Comparison of ENCODE assay signal across 29 cellular contexts in the genomic region with DNA sequence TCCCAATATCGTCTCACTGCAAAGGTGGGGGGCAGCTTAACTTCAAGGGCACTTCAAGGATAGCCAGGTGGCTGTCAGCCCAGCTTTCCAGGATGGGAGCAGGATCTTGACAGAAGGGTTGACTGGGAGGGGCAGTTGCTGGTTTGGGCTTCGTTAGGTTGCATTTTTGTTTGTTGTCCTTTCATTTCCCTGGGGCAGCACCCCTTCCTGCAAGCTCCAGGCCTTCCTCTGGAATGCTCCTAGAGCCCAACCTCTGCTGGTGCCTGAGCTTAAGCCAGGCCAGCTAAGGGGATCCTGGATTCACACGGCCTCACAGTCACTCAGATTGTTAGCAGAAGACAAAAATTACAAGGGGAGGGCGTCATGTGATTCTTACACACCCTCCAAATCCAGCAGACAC. TPM values are rescaled to one million over a fixed set of nuclear protein-coding genes. Genes with fewer than 3 reads are reported as not detected.
"Had no signal": no experiment of that assay in that cellular context is flagged by ENCODE, and none has a peak within 500 bp of the region (broad histone marks: within the 10 kb centered on the region; RNA-seq: fewer than 3 reads in every experiment).

No MANE protein-coding gene starts in this region.

- DNase-seq: activated CD4-positive, alpha-beta T cell treated with anti-CD3 and anti-CD28 coated beads, Interleukin-2, amount 50 U/mL, for 1 hour; activated CD4-positive, CD25-positive, alpha-beta regulatory T cell treated with anti-CD3 and anti-CD28 coated beads, Interleukin-2, amount 50 U/mL, for 72 hours; activated CD8-positive, alpha-beta memory T cell treated with anti-CD3 and anti-CD28 coated beads, Interleukin-2, amount 50 U/mL, for 4 hours; activated CD8-positive, alpha-beta T cell treated with anti-CD3 and anti-CD28 coated beads, Interleukin-2, amount 10 ng/mL, durations not matched to agents 7 days and 5 days; activated naive CD4-positive, alpha-beta T cell treated with Interleukin-2 at 50 U/mL for 16 hours; activated naive CD8-positive, alpha-beta T cell treated with anti-CD3 and anti-CD28 coated beads for 36 hours; activated T-cell treated with anti-CD3 and anti-CD28 coated beads, Interleukin-2, amount 50 U/mL, for 24 hours; cerebellar nuclear complex; cortex of kidney; effector CD4-positive, alpha-beta T cell; erythroblast; foreskin fibroblast; immature natural killer cell; kidney glomerular epithelial cell; left ventricle myocardium inferior; naive thymus-derived CD4-positive, alpha-beta T cell; right cardiac atrium; stimulated activated CD4-positive, alpha-beta T cell treated with anti-CD3 and anti-CD28 coated beads, Interleukin-4, amount 100 ng/mL, for 24 hours; substantia nigra; thyroid gland; upper lobe of right lung; WERI-Rb-1 had no signal

- H3K4me3 Mint-ChIP-seq: activated CD8-positive, alpha-beta T cell treated with anti-CD3 and anti-CD28 coated beads, Interleukin-2, amount 10 ng/mL, durations not matched to agents 7 days and 5 days; activated naive CD8-positive, alpha-beta T cell treated with anti-CD3 and anti-CD28 coated beads for 36 hours; activated T-cell treated with anti-CD3 and anti-CD28 coated beads, Interleukin-2, amount 50 U/mL, for 24 hours; stimulated activated naive CD8-positive, alpha-beta T cell treated with anti-CD3 and anti-CD28 coated beads, Interleukin-15, Interleukin-2, amounts not matched to agents 100 ng/mL and 50 ng/mL, for 24 hours; T-helper 2 cell treated with Interferon-gamma antibody and Interleukin-4, amounts not matched to agents 5 μg/mL and 100 μg/mL, for 36 hours had no signal

- H3K9me3 Mint-ChIP-seq: activated naive CD8-positive, alpha-beta T cell treated with anti-CD3 and anti-CD28 coated beads for 36 hours; activated T-cell treated with anti-CD3 and anti-CD28 coated beads, Interleukin-2, amount 50 U/mL, for 24 hours; stimulated activated naive CD8-positive, alpha-beta T cell treated with anti-CD3 and anti-CD28 coated beads, Interleukin-15, Interleukin-2, amounts not matched to agents 100 ng/mL and 50 ng/mL, for 24 hours; T-helper 2 cell treated with Interferon-gamma antibody and Interleukin-4, amounts not matched to agents 5 μg/mL and 100 μg/mL, for 36 hours had no signal

- H3K9ac ChIP-seq: parathyroid adenoma had no signal

- ATAC-seq: activated CD8-positive, alpha-beta T cell treated with anti-CD3 and anti-CD28 coated beads, Interleukin-2, amount 10 ng/mL, durations not matched to agents 7 days and 5 days; naive thymus-derived CD4-positive, alpha-beta T cell; right cardiac atrium; upper lobe of right lung had no signal

- H3K36me3 ChIP-seq: left ventricle myocardium inferior, thyroid gland, upper lobe of right lung, WERI-Rb-1 had no signal

- H3K4me1 ChIP-seq: parathyroid adenoma had no signal

- H3K4me3 ChIP-seq: left ventricle myocardium inferior, thyroid gland, upper lobe of right lung had no signal

- H3K27ac Mint-ChIP-seq: activated CD8-positive, alpha-beta T cell treated with anti-CD3 and anti-CD28 coated beads, Interleukin-2, amount 10 ng/mL, durations not matched to agents 7 days and 5 days; activated naive CD8-positive, alpha-beta T cell treated with anti-CD3 and anti-CD28 coated beads for 36 hours; activated T-cell treated with anti-CD3 and anti-CD28 coated beads, Interleukin-2, amount 50 U/mL, for 24 hours; stimulated activated naive CD8-positive, alpha-beta T cell treated with anti-CD3 and anti-CD28 coated beads, Interleukin-15, Interleukin-2, amounts not matched to agents 100 ng/mL and 50 ng/mL, for 24 hours had no signal

- H3K9me3 ChIP-seq: left ventricle myocardium inferior, thyroid gland, upper lobe of right lung had no signal

- H3K36me3 Mint-ChIP-seq: activated naive CD8-positive, alpha-beta T cell treated with anti-CD3 and anti-CD28 coated beads for 36 hours had no signal

RNA-seq across cellular contexts. Expression of a gene that starts 4.1 kb away (rescaled TPM):
- total RNA-seq: activated CD8-positive, alpha-beta T cell treated with anti-CD3 and anti-CD28 coated beads, Interleukin-2, amount 10 ng/mL, durations not matched to agents 7 days and 5 days; activated naive CD8-positive, alpha-beta T cell treated with anti-CD3 and anti-CD28 coated beads for 36 hours; fibroblast of lung; glomerular endothelial cell; left ventricle myocardium inferior; lung microvascular endothelial cell; naive thymus-derived CD4-positive, alpha-beta T cell; pulmonary artery endothelial cell; right cardiac atrium; upper lobe of right lung had no signal

RNA-seq across cellular contexts. Expression of a gene that starts 48.3 kb away (rescaled TPM):
- total RNA-seq: activated CD8-positive, alpha-beta T cell treated with anti-CD3 and anti-CD28 coated beads, Interleukin-2, amount 10 ng/mL, durations not matched to agents 7 days and 5 days; fibroblast of lung; glomerular endothelial cell; lung microvascular endothelial cell; pulmonary artery endothelial cell; thyroid gland had no signal
